Comparison of ENCODE assay signal across 17 cellular contexts in the genomic region with DNA sequence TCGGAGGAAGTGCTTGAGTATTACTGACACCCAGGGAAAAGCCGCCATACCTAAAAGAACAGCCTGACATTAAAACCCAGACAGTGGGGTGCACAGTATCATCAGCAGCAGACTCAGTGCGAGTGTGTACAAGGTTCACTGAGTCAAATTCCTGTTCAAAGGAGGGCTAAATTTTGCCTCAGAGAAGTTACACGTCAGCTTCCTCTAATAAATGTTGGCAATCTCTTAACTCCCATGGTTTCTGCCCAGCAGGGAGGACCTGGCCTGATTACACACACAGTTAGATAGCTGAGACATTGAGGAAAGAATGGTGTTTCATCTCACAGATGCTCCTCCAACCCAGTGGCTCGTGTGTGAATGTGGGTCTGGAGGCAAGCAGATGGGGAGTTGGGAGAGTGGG. TPM values are rescaled to one million over a fixed set of nuclear protein-coding genes. Genes with fewer than 3 reads are reported as not detected.
DNase-seq lines count a peak whose midpoint lies in the region; ATAC-seq and TF ChIP-seq lines count a peak whose summit lies in the region.
"Had no signal": no experiment of that assay in that cellular context is flagged by ENCODE, and none has a peak within 500 bp of the region (broad histone marks: within the 10 kb centered on the region; RNA-seq: fewer than 3 reads in every experiment).

No MANE protein-coding gene starts in this region.

- POLR2A ChIA-PET in HEK293 (lab: Yijun Ruan, JAX): no interaction called here

- in situ Hi-C loops in astrocyte of the spinal cord (cut with HindIII; ENCODE audit: low sequenced_read_pairs): no loop called here

- ATAC-seq in HG03439 (IDR thresholded peaks at IDR 0.05; ENCODE audit: unreplicated experiment): no peak
- ATAC-seq: HCT116 had no signal

- H3K4me3 ChIP-seq in HEK293 (ENCODE audit: low read depth, low read length) (no peak overlapping the region), astrocyte of the spinal cord (ENCODE audit: low read depth, low read length) (no peak overlapping the region), fibroblast of the aortic adventitia (ENCODE audit: low read depth, low read length) (no peak overlapping the region)

- CTCF ChIA-PET in HEK293 (lab: Yijun Ruan, JAX): interaction anchor here (2.0 kb wide), 1 partner anchor 22 kb away, joined by 5 read pairs; no protein-coding TSS in a partner anchor

- no peaks in the 10 kb centered on the region for H3K4me1 ChIP-seq in HEK293 (ENCODE audit: control insufficient read depth, insufficient read depth, low read length)

- no peak for TF ChIP-seq CTCF in HEK293 (tag by site-specific recombination; IDR thresholded peaks at IDR 0.05)
- TF ChIP-seq CTCF in astrocyte of the spinal cord (IDR thresholded peaks at IDR 0.05; ENCODE audit: low read depth, low read length): no peak
- TF ChIP-seq CTCF in fibroblast of the aortic adventitia (IDR thresholded peaks at IDR 0.05; ENCODE audit: insufficient read depth, low read length): no peak

- H3K27ac ChIP-seq in HEK293 (ENCODE audit: extremely low read depth, low read depth, low read length): no peak overlapping the region
- H3K27ac ChIP-seq: C4-2B had no signal

- H3K36me3 ChIP-seq in HEK293 (ENCODE audit: control insufficient read depth in 2 of 2, insufficient read depth in 1 of 2, low read length in 2 of 2): no peaks in the 10 kb centered on the region

- DNase-seq in astrocyte of the spinal cord (ENCODE audit: low read depth, low spot score) (peak; percentile 81), fibroblast of the aortic adventitia (ENCODE audit: low read depth) (peak; percentile 18), smooth muscle cell of the brain vasculature (ENCODE audit: low read depth, low spot score) (peak; percentile 62)
- DNase-seq in activated CD4-positive, alpha-beta T cell treated with anti-CD3 and anti-CD28 coated beads for 48 hours: no peak
- no peak for DNase-seq in stimulated activated CD4-positive, alpha-beta T cell treated with anti-CD3 and anti-CD28 coated beads, Interleukin-4, amount 100 ng/mL, for 24 hours
- DNase-seq: AML-193, GOT3, KBM-7, NCI-H1105, NCI-H2081, NCI-H510A, NCI-H774, SIG-M5 had no signal

- H3K9me3 ChIP-seq in HEK293 (ENCODE audit: control insufficient read depth, insufficient read depth, low read depth, low read length): no peaks in the 10 kb centered on the region

TF ChIP-seq in HEK293, 187 proteins besides CTCF, POLR2A, EP300 and RAD21:
- TF ChIP-seq ZNF660 (tag by site-specific recombination; IDR thresholded peaks at IDR 0.05) (peak; percentile 91), ZIC2 (tag by site-specific recombination; IDR thresholded peaks at IDR 0.05) (peak; percentile 68; the same call in 1 of the 2 replicates), ZNF404 (tag by site-specific recombination; IDR thresholded peaks at IDR 0.05) (no peak), ZFP37 (tag by site-specific recombination; IDR thresholded peaks at IDR 0.05) (no peak)

RNA-seq across cellular contexts. Expression of a gene that starts 38.2 kb away (rescaled TPM):
- 0.72 TPM in 1 of 2 replicates, not detected in the other for total RNA-seq in fibroblast of the aortic adventitia (ENCODE audit: low replicate concordance)

RNA-seq across cellular contexts. Expression of a gene that starts 54.6 kb away (rescaled TPM):
- total RNA-seq in fibroblast of the aortic adventitia (ENCODE audit: low replicate concordance): 52.9 and 56.6 TPM in 2 replicates

Comparison
In these comparisons a context has a peak if more than half of its experiments do, and no peak if none do; other contexts are left out.
1. DNase-seq: peak in astrocyte of the spinal cord (single experiment), fibroblast of the aortic adventitia (single experiment) and smooth muscle cell of the brain vasculature (single experiment); none in activated CD4-positive, alpha-beta T cell treated with anti-CD3 and anti-CD28 coated beads for 48 hours (single experiment) and stimulated activated CD4-positive, alpha-beta T cell treated with anti-CD3 and anti-CD28 coated beads, Interleukin-4, amount 100 ng/mL, for 24 hours (single experiment).